Comparison of ENCODE assay signal across 30 cellular contexts in genomic region chr1:230387876-230388275, GRCh38. TPM values are rescaled to one million over a fixed set of nuclear protein-coding genes. Genes with fewer than 3 reads are reported as not detected.
"Had no signal": no experiment of that assay in that cellular context is flagged by ENCODE, and none has a peak within 500 bp of the region (broad histone marks: within the 10 kb centered on the region; RNA-seq: fewer than 3 reads in every experiment).

No MANE protein-coding gene starts in this region.

- H3K9me3 Mint-ChIP-seq: nephron; neural crest cell; stimulated activated naive B cell treated with anti-CD40 and anti-IgM and Interleukin-4, amounts not matched to agents 10 μg/mL and 1 μg/mL and 100 μg/mL, for 72 hours had no signal

- H3K9me3 ChIP-seq: heart left ventricle, lower lobe of right lung, neutrophil, ovary, prostate gland, stomach, thoracic aorta, tibial artery, upper lobe of right lung had no signal

- H3K4me3 ChIP-seq: heart left ventricle, lower lobe of right lung, ovary, prostate gland, skin epidermis, stomach, thoracic aorta, tibial artery, upper lobe of right lung had no signal

- H3K4me3 Mint-ChIP-seq: naive thymus-derived CD8-positive, alpha-beta T cell; nephron; neural crest cell; stimulated activated naive B cell treated with anti-CD40 and anti-IgM and Interleukin-4, amounts not matched to agents 10 μg/mL and 1 μg/mL and 100 μg/mL, for 72 hours had no signal

- H3K4me1 Mint-ChIP-seq: naive thymus-derived CD8-positive, alpha-beta T cell; stimulated activated naive B cell treated with anti-CD40 and anti-IgM and Interleukin-4, amounts not matched to agents 10 μg/mL and 1 μg/mL and 100 μg/mL, for 72 hours had no signal

- H3K4me1 ChIP-seq: lower lobe of right lung, prostate gland, stomach, tibial artery, upper lobe of right lung had no signal

- H3K36me3 Mint-ChIP-seq: naive thymus-derived CD8-positive, alpha-beta T cell; stimulated activated naive B cell treated with anti-CD40 and anti-IgM and Interleukin-4, amounts not matched to agents 10 μg/mL and 1 μg/mL and 100 μg/mL, for 72 hours had no signal

- ATAC-seq: heart left ventricle; left cardiac atrium; left lobe of liver; lower lobe of right lung; naive thymus-derived CD8-positive, alpha-beta T cell; right cardiac atrium; sciatic nerve; stimulated activated naive B cell treated with anti-CD40 and anti-IgM and Interleukin-4, amounts not matched to agents 10 μg/mL and 1 μg/mL and 100 μg/mL, for 72 hours; stimulated activated naive CD8-positive, alpha-beta T cell treated with anti-CD3 and anti-CD28 coated beads, Interleukin-15, Interleukin-2, amounts not matched to agents 100 U/mL and 50 U/mL, for 24 hours; upper lobe of right lung had no signal

- H3K27me3 ChIP-seq: ovary, stomach, upper lobe of right lung had no signal

- H3K27ac ChIP-seq: heart left ventricle, lower lobe of right lung, neutrophil, ovary, prostate gland, skin epidermis, stomach, thoracic aorta, tibial artery, upper lobe of right lung had no signal

- H3K36me3 ChIP-seq: heart left ventricle, lower lobe of right lung, neutrophil, ovary, prostate gland, stomach, thoracic aorta, tibial artery, upper lobe of right lung had no signal

- H3K27ac Mint-ChIP-seq: naive thymus-derived CD8-positive, alpha-beta T cell; nephron; stimulated activated naive B cell treated with anti-CD40 and anti-IgM and Interleukin-4, amounts not matched to agents 10 μg/mL and 1 μg/mL and 100 μg/mL, for 72 hours had no signal

- DNase-seq: heart left ventricle; kidney glomerular epithelial cell; left cardiac atrium; lower lobe of right lung; mammary epithelial cell; mesenchymal stem cell; naive thymus-derived CD8-positive, alpha-beta T cell; occipital lobe; ovary; posterior cingulate gyrus; retina; right cardiac atrium; stimulated activated CD4-positive, alpha-beta T cell treated with anti-CD3 and anti-CD28 coated beads, Interleukin-12 subunit alpha, Interleukin-12 subunit beta, amount 100 ng/mL, for 4 hours; stimulated activated CD4-positive, alpha-beta T cell treated with anti-CD3 and anti-CD28 coated beads, Interleukin-15, amount 100 ng/mL, for 24 hours; stimulated activated CD4-positive, alpha-beta T cell treated with anti-CD3 and anti-CD28 coated beads, Interleukin-2, amount 100 ng/mL, for 24 hours; stimulated activated CD4-positive, alpha-beta T cell treated with anti-CD3 and anti-CD28 coated beads, Interleukin-4, amount 100 ng/mL, for 1 hour; stimulated activated naive B cell treated with anti-CD40 and anti-IgM and Interleukin-4, amounts not matched to agents 10 μg/mL and 1 μg/mL and 100 μg/mL, for 72 hours; stimulated activated naive CD8-positive, alpha-beta T cell treated with anti-CD3 and anti-CD28 coated beads, Interleukin-15, Interleukin-2, amounts not matched to agents 100 U/mL and 50 U/mL, for 24 hours; stomach; trophoblast cell; upper lobe of right lung had no signal

RNA-seq across cellular contexts. Expression of gene PGBD5, which starts 38.3 kb away (rescaled TPM):
- total RNA-seq: naive thymus-derived CD8-positive, alpha-beta T cell had no signal
- polyA plus RNA-seq: mammary epithelial cell; naive thymus-derived CD8-positive, alpha-beta T cell had no signal
